13 cellular contexts compared by ENCODE assay signal in genomic region chr2:9820020-9820973, GRCh38. TPM values are rescaled to one million over a fixed set of nuclear protein-coding genes. Genes with fewer than 3 reads are reported as not detected.
A peak's percentile ranks its signal among the peaks of the same experiment; 100 is the strongest.
DNase-seq lines count a peak whose midpoint lies in the region; ATAC-seq and TF ChIP-seq lines count a peak whose summit lies in the region.
"Had no signal": no experiment of that assay in that cellular context is flagged by ENCODE, and none has a peak within 500 bp of the region (broad histone marks: within the 10 kb centered on the region; RNA-seq: fewer than 3 reads in every experiment).

No MANE protein-coding gene starts in this region.

- no peak for TF ChIP-seq POLR2A in body of pancreas (IDR thresholded peaks at IDR 0.05)

- no peak overlapping the region for H3K27ac ChIP-seq in body of pancreas

- no peaks in the 10 kb centered on the region for H3K36me3 ChIP-seq in body of pancreas (replicated peaks in 1 of 2; ENCODE audit: insufficient read depth in 1 of 2, low read depth in 2 of 2)

- no peaks in the 10 kb centered on the region for H3K9me3 ChIP-seq in body of pancreas

- peaks cover 2% of the 10 kb centered on the region for H3K27me3 Mint-ChIP-seq in activated CD4-positive, alpha-beta memory T cell treated with anti-CD3 and anti-CD28 coated beads for 36 hours

- peak; percentile 92 for DNase-seq in A172 (ENCODE audit: low spot score)
- peak; percentile 75 for DNase-seq in HT1080 (ENCODE audit: low read depth)
- peak; percentile 44 to 71 (median 52) for DNase-seq in body of pancreas
- peak; percentile 52 for DNase-seq in kidney glomerular epithelial cell (lab: John Stamatoyannopoulos, UW)
- no peak for DNase-seq in activated CD4-positive, alpha-beta memory T cell treated with anti-CD3 and anti-CD28 coated beads for 36 hours
- DNase-seq in activated gamma-delta T cell (lab: John Stamatoyannopoulos, UW), result no peak
- DNase-seq: effector CD8-positive, alpha-beta T cell; KBM-7; NCI-H2029; stimulated activated naive CD4-positive, alpha-beta T cell had no signal

- no peaks in the 10 kb centered on the region for H3K36me3 Mint-ChIP-seq in activated CD4-positive, alpha-beta memory T cell treated with anti-CD3 and anti-CD28 coated beads for 36 hours

- H3K4me1 Mint-ChIP-seq in activated CD4-positive, alpha-beta memory T cell treated with anti-CD3 and anti-CD28 coated beads for 36 hours (ENCODE audit: low read depth), result peaks cover 9% of the 10 kb centered on the region

- no peak overlapping the region for H3K27ac Mint-ChIP-seq in activated CD4-positive, alpha-beta memory T cell treated with anti-CD3 and anti-CD28 coated beads for 36 hours
- H3K27ac Mint-ChIP-seq: nephron had no signal

- TF ChIP-seq CTCF in body of pancreas (IDR thresholded peaks at IDR 0.05), result no peak

- CTCF ChIA-PET in activated CD4-positive, alpha-beta memory T cell treated with anti-CD3 and anti-CD28 coated beads for 36 hours (lab: Charles Lee), result no interaction called here

- H3K27me3 ChIP-seq in body of pancreas, result no peaks in the 10 kb centered on the region

- no peaks in the 10 kb centered on the region for H3K9me3 Mint-ChIP-seq in activated CD4-positive, alpha-beta memory T cell treated with anti-CD3 and anti-CD28 coated beads for 36 hours
- H3K9me3 Mint-ChIP-seq: nephron had no signal

- H3K4me3 Mint-ChIP-seq in activated CD4-positive, alpha-beta memory T cell treated with anti-CD3 and anti-CD28 coated beads for 36 hours, result no peak overlapping the region
- H3K4me3 Mint-ChIP-seq: nephron had no signal

- intact Hi-C loops in body of pancreas (cut with DNase I), result no loop called here
- intact Hi-C loops in activated CD4-positive, alpha-beta memory T cell treated with anti-CD3 and anti-CD28 coated beads for 36 hours (cut with micrococcal nuclease), result no loop called here

- POLR2A ChIA-PET in activated CD4-positive, alpha-beta memory T cell treated with anti-CD3 and anti-CD28 coated beads for 36 hours (lab: Charles Lee), result no interaction called here

- 78 to 82% methylated on average over 32 of the region's 32 CpGs for WGBS in body of pancreas, 2 donors

- H3K4me3 ChIP-seq in body of pancreas, result no peak overlapping the region

- ATAC-seq in body of pancreas (peak; percentile 86), GM18861 (IDR thresholded peaks at IDR 0.05; ENCODE audit: unreplicated experiment) (no peak), HG02759 (IDR thresholded peaks at IDR 0.05; ENCODE audit: unreplicated experiment) (no peak)

- H3K4me1 ChIP-seq in body of pancreas, result peaks cover 6% of the 10 kb centered on the region

RNA-seq across cellular contexts. Expression of gene TAF1B, which starts 23.0 kb away (rescaled TPM):
- total RNA-seq in A172 (2014; rRNA removed; shearing (Covaris generic)), result 40.6 and 47.8 TPM in 2 replicates
- total RNA-seq in HT1080 (2014; rRNA removed; shearing (Covaris generic)), result 26.9 and 35.9 TPM in 2 replicates
- polyA plus RNA-seq in HT1080 (2015; cell fraction: cytosol; rRNA removed), result 20.3 and 21.6 TPM in 2 replicates
- 21.0 and 22.9 TPM in 2 replicates for polyA plus RNA-seq in HT1080 (2015; cell fraction: nucleus; rRNA removed)
- total RNA-seq in body of pancreas, result 10 to 100 TPM; 12.9 to 19.5 TPM
- 10 to 100 TPM; 32.6 TPM for total RNA-seq in activated CD4-positive, alpha-beta memory T cell treated with anti-CD3 and anti-CD28 coated beads for 36 hours

Comparison
In these comparisons a context has a peak if more than half of its experiments do, and no peak if none do; other contexts are left out.
1. DNase-seq: peak in A172 (single experiment), HT1080 (single experiment), body of pancreas (4 of 4) and kidney glomerular epithelial cell (single experiment); none in activated CD4-positive, alpha-beta memory T cell treated with anti-CD3 and anti-CD28 coated beads for 36 hours (single experiment) and activated gamma-delta T cell (single experiment).